ENCODE assay signal across 26 cellular contexts in genomic region chr16:31745900-31746299, GRCh38.
DNase-seq lines count a peak whose midpoint lies in the region; ATAC-seq, FAIRE-seq and TF ChIP-seq lines count a peak whose summit lies in the region.
"Had no signal": no experiment of that assay in that cellular context is flagged by ENCODE, and none has a peak within 500 bp of the region (broad histone marks: within the 10 kb centered on the region; RNA-seq: fewer than 3 reads in every experiment).

No MANE protein-coding gene starts in this region.

- POLR2A ChIA-PET in K562 (lab: Yijun Ruan, JAX): no interaction called here
- POLR2A ChIA-PET in activated CD4-positive, alpha-beta memory T cell treated with anti-CD3 and anti-CD28 coated beads for 36 hours (lab: Charles Lee): no interaction called here

- no peak for TF ChIP-seq EP300 in K562 (IDR thresholded peaks at IDR 0.05; ENCODE audit: low read length)

- H3K27me3 Mint-ChIP-seq in endothelial cell (ENCODE audit: unreplicated experiment): peaks cover 6% of the 10 kb centered on the region
- no peaks in the 10 kb centered on the region for H3K27me3 Mint-ChIP-seq in activated CD4-positive, alpha-beta memory T cell treated with anti-CD3 and anti-CD28 coated beads for 36 hours
- H3K27me3 Mint-ChIP-seq: B cell; CD4-positive, alpha-beta memory T cell; CD4-positive, CD25-positive, alpha-beta regulatory T cell had no signal

- H3K4me3 Mint-ChIP-seq in endothelial cell (ENCODE audit: unreplicated experiment): peak overlapping the region; percentile 64
- H3K4me3 Mint-ChIP-seq in activated CD4-positive, alpha-beta memory T cell treated with anti-CD3 and anti-CD28 coated beads for 36 hours: no peak overlapping the region
- H3K4me3 Mint-ChIP-seq: B cell; CD14-positive monocyte; CD4-positive, alpha-beta memory T cell; CD4-positive, CD25-positive, alpha-beta regulatory T cell had no signal

- H3K9me3 Mint-ChIP-seq in endothelial cell (ENCODE audit: unreplicated experiment): peaks cover 60% of the 10 kb centered on the region
- H3K9me3 Mint-ChIP-seq in activated CD4-positive, alpha-beta memory T cell treated with anti-CD3 and anti-CD28 coated beads for 36 hours: peaks cover 91% of the 10 kb centered on the region

- no peak for TF ChIP-seq POLR2A in K562 (conservative IDR thresholded peaks at IDR 0.05)

- no TSS peak for BruUV-seq in K562 (replicated peaks; lab: Mats Ljungman, UMichigan)

- TF ChIP-seq RAD21 in K562 (CRISPR knock-in tag; conservative IDR thresholded peaks at IDR 0.05 in 1 of 2, IDR thresholded peaks at IDR 0.05 in 1 of 2): no peak

- no peak overlapping the region for H3K27ac Mint-ChIP-seq in endothelial cell (ENCODE audit: unreplicated experiment)
- no peak overlapping the region for H3K27ac Mint-ChIP-seq in activated CD4-positive, alpha-beta memory T cell treated with anti-CD3 and anti-CD28 coated beads for 36 hours
- H3K27ac Mint-ChIP-seq: B cell; CD14-positive monocyte; CD4-positive, alpha-beta memory T cell; CD4-positive, CD25-positive, alpha-beta regulatory T cell; CD8-positive, alpha-beta memory T cell had no signal

- DNase-seq in K562 (ENCODE audit: extremely low read depth in 1 of 4, low spot score in 3 of 4): no peak
- DNase-seq in endothelial cell (ENCODE audit: low spot score): no peak
- DNase-seq in EL: no peak
- no peak for DNase-seq in sciatic nerve (ENCODE audit: low spot score)
- DNase-seq in activated CD4-positive, alpha-beta memory T cell treated with anti-CD3 and anti-CD28 coated beads for 36 hours: no peak
- DNase-seq: AML-193; C1 segment of cervical spinal cord; CD4-positive, alpha-beta memory T cell; CD4-positive, CD25-positive, alpha-beta regulatory T cell; CD8-positive, alpha-beta memory T cell; COR-L47; DMS 273 treated with DMSO at 0.1 percent for 48 hours; DMS153; DMS53; DMS79; DND-41; GF-D8 had no signal

- no peaks in the 10 kb centered on the region for H3K79me2 ChIP-seq in K562 (ENCODE audit: control insufficient read depth, insufficient read depth, low read length)

- intact Hi-C loops in K562 (cut with micrococcal nuclease): no loop called here
- intact Hi-C loops in sciatic nerve (cut with DNase I): no loop called here
- intact Hi-C loops in activated CD4-positive, alpha-beta memory T cell treated with anti-CD3 and anti-CD28 coated beads for 36 hours (cut with micrococcal nuclease): no loop called here

- no peaks in the 10 kb centered on the region for H3K9me1 ChIP-seq in K562 (ENCODE audit: control insufficient read depth, insufficient read depth, low read length)

- CTCF ChIA-PET in K562 (lab: Yijun Ruan, JAX; ENCODE audit: low intra/inter-chr PET ratio): no interaction called here
- CTCF ChIA-PET in activated CD4-positive, alpha-beta memory T cell treated with anti-CD3 and anti-CD28 coated beads for 36 hours (lab: Charles Lee): no interaction called here

- H3K36me3 Mint-ChIP-seq in endothelial cell (ENCODE audit: low read depth, unreplicated experiment): peaks cover 91% of the 10 kb centered on the region
- H3K36me3 Mint-ChIP-seq in activated CD4-positive, alpha-beta memory T cell treated with anti-CD3 and anti-CD28 coated beads for 36 hours: peaks cover 91% of the 10 kb centered on the region

- no peaks in the 10 kb centered on the region for H3K4me1 ChIP-seq in BLaER1 treated with 17β-estradiol and CSF1 and Interleukin-3, amounts not matched to agents 10 nM and 100 nM
- H3K4me1 ChIP-seq in K562 (replicated peaks in 1 of 2; ENCODE audit: control insufficient read depth in 2 of 2, insufficient read depth in 2 of 2, low read length in 2 of 2) (no peaks in the 10 kb centered on the region), subcutaneous abdominal adipose tissue (ENCODE audit: control insufficient read depth in 5 of 5, insufficient read depth in 5 of 5, low read length in 5 of 5) (no peaks in the 10 kb centered on the region)
- H3K4me1 ChIP-seq: A549 had no signal

- H3K36me3 ChIP-seq in BLaER1 treated with 17β-estradiol and CSF1 and Interleukin-3, amounts not matched to agents 10 nM and 100 nM: peaks cover 86 to 96% (median 88%) of the 10 kb centered on the region in 11 experiments
- no peaks in the 10 kb centered on the region for H3K36me3 ChIP-seq in K562 (ENCODE audit: control insufficient read depth, insufficient read depth, low read length)
- H3K36me3 ChIP-seq in subcutaneous abdominal adipose tissue (ENCODE audit: control insufficient read depth in 5 of 5, insufficient read depth in 5 of 5, low read length in 5 of 5): peaks cover 9 to 32% (median 15%) of the 10 kb centered on the region in 5 donors

- no peak for FAIRE-seq in K562 (lab: Jason Lieb, UNC)
- FAIRE-seq: A549, G401.6, GM12891, GM19239 had no signal

- WGBS in K562 (ENCODE audit: insufficient coverage, low coverage, missing lambda C conversion rate): 11% methylated on average over 2 of the region's 2 CpGs

- no peak overlapping the region for H3K4me2 ChIP-seq in BLaER1 treated with 17β-estradiol and CSF1 and Interleukin-3, amounts not matched to agents 10 nM and 100 nM
- H3K4me2 ChIP-seq in K562 (ENCODE audit: insufficient read depth, low read length): no peak overlapping the region
- H3K4me2 ChIP-seq: A549 had no signal

- no peaks in the 10 kb centered on the region for H4K20me1 ChIP-seq in BLaER1 treated with 17β-estradiol and CSF1 and Interleukin-3, amounts not matched to agents 10 nM and 100 nM
- H4K20me1 ChIP-seq in K562 (replicated peaks; ENCODE audit: control insufficient read depth, insufficient read depth, low read length): no peaks in the 10 kb centered on the region

- H3K27ac ChIP-seq in BLaER1 treated with 17β-estradiol and CSF1 and Interleukin-3, amounts not matched to agents 10 nM and 100 nM: no peak overlapping the region
- no peak overlapping the region for H3K27ac ChIP-seq in K562 (ENCODE audit: extremely low read depth, low read depth, low read length)
- no peak overlapping the region for H3K27ac ChIP-seq in subcutaneous abdominal adipose tissue (ENCODE audit: low read depth, low read length)
- H3K27ac ChIP-seq: 22Rv1, A549 had no signal

- in situ Hi-C loops in K562 (cut with MboI): no loop called here

- TF ChIP-seq CTCF in K562 (IDR thresholded peaks at IDR 0.05 in 2 of 3, conservative IDR thresholded peaks at IDR 0.05 in 1 of 3; ENCODE audit: insufficient read depth in 2 of 3, low read depth in 1 of 3, low read length in 3 of 3) (no peak), endothelial cell (IDR thresholded peaks at IDR 0.05; ENCODE audit: unreplicated experiment) (no peak)

- H3K9ac ChIP-seq in BLaER1 treated with 17β-estradiol and CSF1 and Interleukin-3, amounts not matched to agents 10 nM and 100 nM: no peak overlapping the region
- H3K9ac ChIP-seq in K562 (ENCODE audit: insufficient read depth in 1 of 2, low read depth in 2 of 2, low read length in 2 of 2) (no peak overlapping the region), subcutaneous abdominal adipose tissue (ENCODE audit: low read length in 5 of 5) (no peak overlapping the region)

- no peak for ATAC-seq in K562
- ATAC-seq in sciatic nerve: no peak
- ATAC-seq: A549 had no signal

- H3K4me3 ChIP-seq in BLaER1 treated with 17β-estradiol and CSF1 and Interleukin-3, amounts not matched to agents 10 nM and 100 nM: peak overlapping the region in 6 of 10 experiments; percentile 2 to 19 (median 10); a peak in 1 of 20 replicates
- H3K4me3 ChIP-seq in K562: no peak overlapping the region
- peak overlapping the region in 3 of 5 donors; percentile 2 to 43 (median 32) for H3K4me3 ChIP-seq in subcutaneous abdominal adipose tissue (ENCODE audit: low read depth in 1 of 5, low read length in 5 of 5)
- H3K4me3 ChIP-seq: A549 had no signal

- no peaks in the 10 kb centered on the region for H3K27me3 ChIP-seq in BLaER1 treated with 17β-estradiol and CSF1 and Interleukin-3, amounts not matched to agents 10 nM and 100 nM
- H3K27me3 ChIP-seq in K562 (ENCODE audit: control insufficient read depth in 2 of 2, insufficient read depth in 2 of 2, low read length in 2 of 2): no peaks in the 10 kb centered on the region
- H3K27me3 ChIP-seq in subcutaneous abdominal adipose tissue (ENCODE audit: control insufficient read depth in 5 of 5, insufficient read depth in 4 of 5, low read length in 5 of 5): no peaks in the 10 kb centered on the region

- H3K4me1 Mint-ChIP-seq in endothelial cell (ENCODE audit: unreplicated experiment): no peaks in the 10 kb centered on the region
- no peaks in the 10 kb centered on the region for H3K4me1 Mint-ChIP-seq in activated CD4-positive, alpha-beta memory T cell treated with anti-CD3 and anti-CD28 coated beads for 36 hours (ENCODE audit: low read depth)
- H3K4me1 Mint-ChIP-seq: CD14-positive monocyte had no signal

- peaks cover 97 to 100% (median 98%) of the 10 kb centered on the region in 11 experiments for H3K9me3 ChIP-seq in BLaER1 treated with 17β-estradiol and CSF1 and Interleukin-3, amounts not matched to agents 10 nM and 100 nM (replicated peaks in 1 of 11)
- H3K9me3 ChIP-seq in K562 (replicated peaks; ENCODE audit: control insufficient read depth, insufficient read depth, low read depth, low read length): 0 out of 2 replicates have a peak, but pooled peaks cover 5% of the 10 kb centered on the region
- H3K9me3 ChIP-seq in subcutaneous abdominal adipose tissue (ENCODE audit: control insufficient read depth in 5 of 5, low read length in 5 of 5): peaks cover 35 to 77% (median 70%) of the 10 kb centered on the region in 5 donors

- H2AFZ ChIP-seq in K562 (ENCODE audit: low read depth, low read length): no peak overlapping the region

TF ChIP-seq in K562, 482 proteins besides CTCF, POLR2A, EP300 and RAD21:
- TF ChIP-seq HOXB6 (CRISPR knock-in tag; IDR thresholded peaks at IDR 0.05; ENCODE audit: borderline replicate concordance) (no peak), ZNF354B (CRISPR knock-in tag; IDR thresholded peaks at IDR 0.05) (peak; percentile 84), ZNF507 (tag; conservative IDR thresholded peaks at IDR 0.05) (peak; percentile 96)
TF ChIP-seq in K562: peak in this region for 2.
